In the genomic region with DNA sequence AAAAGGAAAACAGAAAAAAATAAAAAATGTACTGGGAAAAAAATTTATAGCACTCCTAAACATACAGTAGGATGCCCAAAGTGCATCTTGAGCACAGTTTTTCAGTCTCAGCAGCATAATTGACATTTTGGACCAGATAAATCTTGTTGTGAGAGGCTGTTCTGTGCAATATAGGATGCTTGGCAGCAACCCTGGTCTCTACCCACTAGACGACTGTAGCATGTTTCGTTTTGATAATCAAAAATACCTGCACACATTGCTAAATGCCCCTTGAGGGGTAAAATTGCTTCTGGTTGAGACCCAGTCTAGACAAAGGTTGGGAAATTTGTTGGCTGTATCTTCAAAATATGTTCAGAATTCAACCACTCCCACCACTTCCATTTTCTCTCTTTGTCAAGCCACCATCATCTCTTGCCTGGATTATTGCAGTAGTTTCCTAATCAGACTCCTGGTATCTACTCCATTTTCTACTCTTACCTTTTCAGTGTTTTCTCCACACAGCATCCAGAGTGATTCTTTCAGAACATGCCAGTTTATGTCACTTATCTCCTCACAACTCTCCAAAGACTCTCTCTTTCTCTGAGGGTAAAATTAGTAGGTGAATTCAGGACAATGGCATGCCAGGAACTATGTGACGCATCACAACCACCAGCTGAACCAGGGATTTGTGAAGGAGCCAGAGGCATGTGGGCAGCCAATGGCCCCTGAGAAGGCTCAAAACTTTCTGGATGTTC, we compare ENCODE assay signal across 14 cellular contexts.
DNase-seq lines count a peak whose midpoint lies in the region; ATAC-seq and TF ChIP-seq lines count a peak whose summit lies in the region.
"Had no signal": no experiment of that assay in that cellular context is flagged by ENCODE, and none has a peak within 500 bp of the region (broad histone marks: within the 10 kb centered on the region; RNA-seq: fewer than 3 reads in every experiment).

No MANE protein-coding gene starts in this region.

- TF ChIP-seq EP300 in transverse colon (IDR thresholded peaks at IDR 0.05; ENCODE audit: low read depth) = no peak

- H3K36me3 ChIP-seq in heart right ventricle (no peaks in the 10 kb centered on the region), upper lobe of right lung (no peaks in the 10 kb centered on the region), transverse colon (no peaks in the 10 kb centered on the region)

- H3K4me3 ChIP-seq in astrocyte of the cerebellum (ENCODE audit: low read depth, low read length) = no peak overlapping the region
- H3K4me3 ChIP-seq in heart right ventricle = peak overlapping the region; percentile 11 to 47 (median 32)
- no peak overlapping the region for H3K4me3 ChIP-seq in upper lobe of right lung
- H3K4me3 ChIP-seq in transverse colon = no peak overlapping the region

- intact Hi-C loops in heart right ventricle (cut with DNase I) = no loop called here
- intact Hi-C loops in upper lobe of right lung (cut with DNase I) = no loop called here
- intact Hi-C loops in transverse colon (cut with DNase I; ENCODE audit: low total_unique reads) = no loop called here

- in situ Hi-C loops in astrocyte of the cerebellum (cut with HindIII; ENCODE audit: low sequenced_read_pairs) (no loop called here), transverse colon (cut with MboI; ENCODE audit: low pct_ligation_motif_present in 1 of 4, low pct_unique_long_range_greater_than_20kb in 1 of 4, low sequenced_read_pairs in 3 of 4) (no loop called here)

- H3K27ac ChIP-seq in heart right ventricle (peak overlapping the region; percentile 55 to 90 (median 84)), upper lobe of right lung (no peak overlapping the region), transverse colon (peak overlapping the region in 1 of 4 donors; percentile 25)

- peak overlapping the region; percentile 83 for H3K4me3 Mint-ChIP-seq in HFFc6
- H3K4me3 Mint-ChIP-seq: effector memory CD8-positive, alpha-beta T cell; T-helper 1 cell treated with Interleukin-12 subunit alpha and Interleukin-12 subunit beta and Interleukin-4 antibody, amounts not matched to agents 30 μg/mL and 1 μg/mL, for 36 hours had no signal

- H3K27me3 ChIP-seq in heart right ventricle (no peaks in the 10 kb centered on the region), upper lobe of right lung (no peaks in the 10 kb centered on the region), transverse colon (no peaks in the 10 kb centered on the region)

- TF ChIP-seq CTCF in HFFc6 (IDR thresholded peaks at IDR 0.05) = no peak
- no peak for TF ChIP-seq CTCF in astrocyte of the cerebellum (IDR thresholded peaks at IDR 0.05; ENCODE audit: low read depth, low read length, missing control alignments)
- TF ChIP-seq CTCF in heart right ventricle (IDR thresholded peaks at IDR 0.05) = no peak
- no peak for TF ChIP-seq CTCF in upper lobe of right lung (IDR thresholded peaks at IDR 0.05)
- TF ChIP-seq CTCF in transverse colon (IDR thresholded peaks at IDR 0.05) = no peak

- H3K27ac Mint-ChIP-seq in HFFc6 = peak overlapping the region; percentile 88
- H3K27ac Mint-ChIP-seq: effector memory CD8-positive, alpha-beta T cell; T-helper 1 cell treated with Interleukin-12 subunit alpha and Interleukin-12 subunit beta and Interleukin-4 antibody, amounts not matched to agents 30 μg/mL and 1 μg/mL, for 36 hours had no signal

- no peak for TF ChIP-seq POLR2A in transverse colon (IDR thresholded peaks at IDR 0.05)

- no peaks in the 10 kb centered on the region for H3K9me3 Mint-ChIP-seq in HFFc6
- H3K9me3 Mint-ChIP-seq: effector memory CD8-positive, alpha-beta T cell; T-helper 1 cell treated with Interleukin-12 subunit alpha and Interleukin-12 subunit beta and Interleukin-4 antibody, amounts not matched to agents 30 μg/mL and 1 μg/mL, for 36 hours had no signal

- DNase-seq in HFFc6 (peak; percentile 88), astrocyte of the cerebellum (ENCODE audit: low read depth) (peak; percentile 68), heart right ventricle (peak; percentile 13 to 54), stromal cell of bone marrow (ENCODE audit: low read depth) (peak; percentile 68), upper lobe of right lung (no peak), transverse colon (no peak), GOT3 (lab: John Stamatoyannopoulos, UW) (no peak)
- DNase-seq: activated CD8-positive, alpha-beta memory T cell treated with anti-CD3 and anti-CD28 coated beads for 24 hours; activated naive CD4-positive, alpha-beta T cell treated with anti-CD3 and anti-CD28 coated beads, Interleukin-2, amount 50 U/mL, for 16 hours; DMS79; effector memory CD8-positive, alpha-beta T cell; NCI-H1436 had no signal

- peaks cover 46% of the 10 kb centered on the region for H3K4me1 Mint-ChIP-seq in HFFc6 (ENCODE audit: low read depth)

- H3K9me3 ChIP-seq in heart right ventricle = peaks cover 0 to 15% (median 0%) of the 10 kb centered on the region in 11 donors
- no peaks in the 10 kb centered on the region for H3K9me3 ChIP-seq in upper lobe of right lung
- H3K9me3 ChIP-seq in transverse colon = no peaks in the 10 kb centered on the region

- WGBS in heart right ventricle, 2 donors = 47 to 50% methylated on average over 3 of the region's 3 CpGs
- WGBS in transverse colon (ENCODE audit: low coverage in 1 of 2), 2 donors = 80 to 84% methylated on average over 1 to 3 of the region's 3 CpGs

- H3K4me1 ChIP-seq in heart right ventricle (peaks cover 0 to 8% (median 0%) of the 10 kb centered on the region in 9 donors), upper lobe of right lung (no peaks in the 10 kb centered on the region), transverse colon (no peaks in the 10 kb centered on the region)

- H3K27me3 Mint-ChIP-seq in HFFc6 (ENCODE audit: insufficient read depth) = no peaks in the 10 kb centered on the region

- ATAC-seq in heart right ventricle = peak; percentile 77 to 96 (median 94)
- no peak for ATAC-seq in upper lobe of right lung
- no peak for ATAC-seq in HG03280 (IDR thresholded peaks at IDR 0.05; ENCODE audit: unreplicated experiment)
- ATAC-seq: effector memory CD8-positive, alpha-beta T cell had no signal

- peaks cover 20% of the 10 kb centered on the region for H3K36me3 Mint-ChIP-seq in HFFc6 (ENCODE audit: low read depth)

Comparison
In these comparisons a context has a peak if more than half of its experiments do, and no peak if none do; other contexts are left out.
1. DNase-seq: peak in HFFc6 (single experiment), astrocyte of the cerebellum (single experiment), heart right ventricle (2 of 2) and stromal cell of bone marrow (single experiment); none in upper lobe of right lung (single experiment), transverse colon (single experiment) and GOT3 (single experiment).
2. H3K4me3 ChIP-seq: peak in heart right ventricle (10 of 10); none in astrocyte of the cerebellum (single experiment), upper lobe of right lung (single experiment) and transverse colon (0 of 4).
3. ATAC-seq: peak in heart right ventricle (8 of 8); none in upper lobe of right lung (single experiment) and HG03280 (single experiment).